17 cellular contexts compared by ENCODE assay signal in the genomic region with DNA sequence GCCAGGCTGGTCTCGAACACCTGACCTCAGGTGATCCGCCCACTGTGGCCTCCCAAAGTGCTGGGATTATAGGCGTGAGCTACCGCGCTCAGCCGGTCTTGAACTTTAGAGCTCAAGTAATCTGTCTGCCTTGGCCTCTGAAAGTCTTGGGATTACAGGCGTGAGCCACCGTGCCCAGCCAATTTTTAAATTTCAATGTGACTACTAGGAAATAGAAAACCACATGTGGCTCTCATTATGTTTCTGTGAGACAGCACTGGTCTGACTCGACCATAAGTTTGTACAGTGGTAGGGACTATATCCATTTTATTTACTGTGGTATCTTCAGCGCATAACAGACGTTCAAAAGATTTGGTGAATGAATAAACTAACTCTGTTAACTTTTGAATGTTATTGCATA. TPM values are rescaled to one million over a fixed set of nuclear protein-coding genes. Genes with fewer than 3 reads are reported as not detected.
DNase-seq lines count a peak whose midpoint lies in the region; ATAC-seq lines count a peak whose summit lies in the region.
"Had no signal": no experiment of that assay in that cellular context is flagged by ENCODE, and none has a peak within 500 bp of the region (broad histone marks: within the 10 kb centered on the region; RNA-seq: fewer than 3 reads in every experiment).

No MANE protein-coding gene starts in this region.

- H2BK120ac ChIP-seq in trophoblast cell (ENCODE audit: insufficient read depth, low read length, poor library complexity): no peak overlapping the region

- H3K4me2 ChIP-seq in trophoblast cell (ENCODE audit: low read length): no peak overlapping the region

- H3K27ac ChIP-seq in trophoblast cell (ENCODE audit: low read depth, low read length): no peak overlapping the region
- H3K27ac ChIP-seq: gastroesophageal sphincter, thyroid gland had no signal

- H2BK5ac ChIP-seq in trophoblast cell (ENCODE audit: low read depth, low read length, poor library complexity): no peak overlapping the region

- no peak overlapping the region for H3K23ac ChIP-seq in trophoblast cell (ENCODE audit: low read length)

- H3K36me3 Mint-ChIP-seq in activated T-helper 17 cell treated with anti-CD3 and anti-CD28 coated beads, Interleukin-2, amount 50 U/mL, for 72 hours (ENCODE audit: low read depth): no peaks in the 10 kb centered on the region
- peaks cover 14% of the 10 kb centered on the region for H3K36me3 Mint-ChIP-seq in stimulated activated memory B cell treated with anti-CD40 and anti-IgM and Interleukin-4, amounts not matched to agents 10 μg/mL and 1 μg/mL and 100 μg/mL, for 72 hours

- peaks cover 2% of the 10 kb centered on the region for H3K79me2 ChIP-seq in trophoblast cell (ENCODE audit: control insufficient read depth, insufficient read depth, low read length, poor library complexity)

- H3K4me3 Mint-ChIP-seq in activated T-helper 17 cell treated with anti-CD3 and anti-CD28 coated beads, Interleukin-2, amount 50 U/mL, for 72 hours: no peak overlapping the region
- H3K4me3 Mint-ChIP-seq in stimulated activated memory B cell treated with anti-CD40 and anti-IgM and Interleukin-4, amounts not matched to agents 10 μg/mL and 1 μg/mL and 100 μg/mL, for 72 hours: no peak overlapping the region
- H3K4me3 Mint-ChIP-seq: dendritic cell treated with granulocyte-macrophage colony-stimulating factor and Interleukin-4, amounts not matched to agents 40 ng/mL and 50 ng/mL, for 4 days; naive thymus-derived CD4-positive, alpha-beta T cell had no signal

- peak overlapping the region; percentile 36 for H3K4ac ChIP-seq in trophoblast cell (ENCODE audit: low read depth, low read length)

- H3K9me3 ChIP-seq in HAP-1 (no peaks in the 10 kb centered on the region), trophoblast cell (ENCODE audit: insufficient read depth, low read depth, low read length) (no peaks in the 10 kb centered on the region)
- H3K9me3 ChIP-seq: gastroesophageal sphincter, thyroid gland had no signal

- WGBS in trophoblast cell (ENCODE audit: extremely low coverage, insufficient coverage, insufficient read length): no CpG with 5 or more reads among the region's 11 CpGs

- no peak overlapping the region for H3K14ac ChIP-seq in trophoblast cell (ENCODE audit: low read length)

- H3K9ac ChIP-seq in trophoblast cell (ENCODE audit: low read length): no peak overlapping the region

- no peaks in the 10 kb centered on the region for H3K36me3 ChIP-seq in HAP-1 (replicated peaks)
- H3K36me3 ChIP-seq in trophoblast cell (ENCODE audit: control insufficient read depth in 1 of 2, insufficient read depth in 2 of 2, low read length in 2 of 2): no peaks in the 10 kb centered on the region
- H3K36me3 ChIP-seq: gastroesophageal sphincter, thyroid gland had no signal

- H3K27me3 ChIP-seq in HAP-1 (ENCODE audit: low read depth) (no peaks in the 10 kb centered on the region), trophoblast cell (ENCODE audit: insufficient read depth, low read length) (no peaks in the 10 kb centered on the region)
- H3K27me3 ChIP-seq: gastroesophageal sphincter, thyroid gland had no signal

- peak; percentile 29 for DNase-seq in EL
- DNase-seq in HAP-1 (ENCODE audit: low spot score in 2 of 2): peak; percentile 76 to 83
- DNase-seq in trophoblast cell: no peak
- no peak for DNase-seq in NCI-H2029 (lab: John Stamatoyannopoulos, UW)
- DNase-seq: Calu3; MM.1S; naive thymus-derived CD4-positive, alpha-beta T cell; NCI-H2227 treated with DMSO at 0.1 percent for 48 hours; right cardiac atrium; T-helper 2 cell; thyroid gland had no signal

- no peak overlapping the region for H2AFZ ChIP-seq in trophoblast cell (ENCODE audit: insufficient read depth, low read length, poor library complexity)

- no peak overlapping the region for H2AK5ac ChIP-seq in trophoblast cell (ENCODE audit: low read length)

- H3K4me3 ChIP-seq in HAP-1 (no peak overlapping the region), trophoblast cell (ENCODE audit: low read depth, low read length) (no peak overlapping the region)
- H3K4me3 ChIP-seq: gastroesophageal sphincter, thyroid gland had no signal

- H3K9me3 Mint-ChIP-seq in activated T-helper 17 cell treated with anti-CD3 and anti-CD28 coated beads, Interleukin-2, amount 50 U/mL, for 72 hours: no peaks in the 10 kb centered on the region
- H3K9me3 Mint-ChIP-seq in stimulated activated memory B cell treated with anti-CD40 and anti-IgM and Interleukin-4, amounts not matched to agents 10 μg/mL and 1 μg/mL and 100 μg/mL, for 72 hours: no peaks in the 10 kb centered on the region
- H3K9me3 Mint-ChIP-seq: dendritic cell treated with granulocyte-macrophage colony-stimulating factor and Interleukin-4, amounts not matched to agents 40 ng/mL and 50 ng/mL, for 4 days; naive thymus-derived CD4-positive, alpha-beta T cell had no signal

- no peak overlapping the region for H4K91ac ChIP-seq in trophoblast cell (ENCODE audit: low read depth, low read length)

- H3K4me1 Mint-ChIP-seq in activated T-helper 17 cell treated with anti-CD3 and anti-CD28 coated beads, Interleukin-2, amount 50 U/mL, for 72 hours: peaks cover 8% of the 10 kb centered on the region
- H3K4me1 Mint-ChIP-seq in stimulated activated memory B cell treated with anti-CD40 and anti-IgM and Interleukin-4, amounts not matched to agents 10 μg/mL and 1 μg/mL and 100 μg/mL, for 72 hours: peaks cover 59% of the 10 kb centered on the region

- no peak overlapping the region for H3K18ac ChIP-seq in trophoblast cell (ENCODE audit: low read length)

- ATAC-seq in activated T-helper 17 cell treated with anti-CD3 and anti-CD28 coated beads, Interleukin-2, amount 50 U/mL, for 72 hours (replicated peaks): peak; percentile 83
- no peak for ATAC-seq in GM21737 (IDR thresholded peaks at IDR 0.05; ENCODE audit: unreplicated experiment)
- no peak for ATAC-seq in stimulated activated memory B cell treated with anti-CD40 and anti-IgM and Interleukin-4, amounts not matched to agents 10 μg/mL and 1 μg/mL and 100 μg/mL, for 72 hours
- ATAC-seq: gastroesophageal sphincter; naive thymus-derived CD4-positive, alpha-beta T cell; Panc1; right cardiac atrium had no signal

- in situ Hi-C loops in HAP-1 (cut with MboI; ENCODE audit: low sequenced_read_pairs): no loop called here

- no peak overlapping the region for H4K8ac ChIP-seq in trophoblast cell (ENCODE audit: low read depth, low read length)

- H3K4me1 ChIP-seq in HAP-1: peaks cover 54% of the 10 kb centered on the region
- H3K4me1 ChIP-seq in trophoblast cell (ENCODE audit: control insufficient read depth in 1 of 2, insufficient read depth in 2 of 2, low read length in 2 of 2): no peaks in the 10 kb centered on the region

- H3K27ac Mint-ChIP-seq in activated T-helper 17 cell treated with anti-CD3 and anti-CD28 coated beads, Interleukin-2, amount 50 U/mL, for 72 hours: no peak overlapping the region
- no peak overlapping the region for H3K27ac Mint-ChIP-seq in stimulated activated memory B cell treated with anti-CD40 and anti-IgM and Interleukin-4, amounts not matched to agents 10 μg/mL and 1 μg/mL and 100 μg/mL, for 72 hours
- H3K27ac Mint-ChIP-seq: dendritic cell treated with granulocyte-macrophage colony-stimulating factor and Interleukin-4, amounts not matched to agents 40 ng/mL and 50 ng/mL, for 4 days; naive thymus-derived CD4-positive, alpha-beta T cell had no signal

- no peak overlapping the region for H4K12ac ChIP-seq in trophoblast cell (ENCODE audit: low read depth, low read length)

- no peaks in the 10 kb centered on the region for H3K79me1 ChIP-seq in trophoblast cell (ENCODE audit: low read length)

- H3K27me3 Mint-ChIP-seq in activated T-helper 17 cell treated with anti-CD3 and anti-CD28 coated beads, Interleukin-2, amount 50 U/mL, for 72 hours: no peaks in the 10 kb centered on the region
- no peaks in the 10 kb centered on the region for H3K27me3 Mint-ChIP-seq in stimulated activated memory B cell treated with anti-CD40 and anti-IgM and Interleukin-4, amounts not matched to agents 10 μg/mL and 1 μg/mL and 100 μg/mL, for 72 hours
- H3K27me3 Mint-ChIP-seq: dendritic cell treated with granulocyte-macrophage colony-stimulating factor and Interleukin-4, amounts not matched to agents 40 ng/mL and 50 ng/mL, for 4 days; naive thymus-derived CD4-positive, alpha-beta T cell had no signal

- no peak overlapping the region for H2BK12ac ChIP-seq in trophoblast cell (ENCODE audit: low read length)

RNA-seq across cellular contexts. Expression of a gene that starts 9.1 kb away (rescaled TPM):
- 10 to 100 TPM; 26.2 to 35.2 TPM for total RNA-seq in activated T-helper 17 cell treated with anti-CD3 and anti-CD28 coated beads, Interleukin-2, amount 50 U/mL, for 72 hours
- polyA plus RNA-seq in trophoblast cell (2013): 102 and 110 TPM in 2 replicates

Comparison
In these comparisons a context has a peak if more than half of its experiments do, and no peak if none do; other contexts are left out.
1. DNase-seq: peak in EL (single experiment) and HAP-1 (2 of 2); none in trophoblast cell (0 of 2) and NCI-H2029 (single experiment).